11 cellular contexts compared by ENCODE assay signal in genomic region chr4:133969202-133969873, GRCh38.
DNase-seq lines count a peak whose midpoint lies in the region; ATAC-seq, FAIRE-seq and TF ChIP-seq lines count a peak whose summit lies in the region.
"Had no signal": no experiment of that assay in that cellular context is flagged by ENCODE, and none has a peak within 500 bp of the region (broad histone marks: within the 10 kb centered on the region; RNA-seq: fewer than 3 reads in every experiment).

No MANE protein-coding gene starts in this region.

- H2AFZ ChIP-seq in Karpas-422 (ENCODE audit: low read length): no peak overlapping the region

- DNase-seq in DMS53 (lab: John Stamatoyannopoulos, UW) (peak; percentile 1), DMS53 treated with DMSO at 0.1 percent for 48 hours (lab: John Stamatoyannopoulos, UW; ENCODE audit: unreplicated experiment) (no peak), NCI-H345 treated with DMSO at 0.1 percent for 48 hours (lab: John Stamatoyannopoulos, UW; ENCODE audit: unreplicated experiment) (peak; percentile 12), bronchial epithelial cell (ENCODE audit: low read depth) (peak; percentile 2), pons (ENCODE audit: low spot score) (peak; percentile 34), Karpas-422 (no peak)
- DNase-seq in stimulated activated CD4-positive, alpha-beta T cell treated with anti-CD3 and anti-CD28 coated beads, Interleukin-15, amount 100 ng/mL, for 24 hours: no peak
- DNase-seq: 8988T; activated CD4-positive, CD25-positive, alpha-beta regulatory T cell; transverse colon had no signal

- TF ChIP-seq CTCF in bronchial epithelial cell (IDR thresholded peaks at IDR 0.05; ENCODE audit: insufficient read depth, low read length, severe bottlenecking): no peak

- no peak for FAIRE-seq in bronchial epithelial cell (lab: Jason Lieb, UNC)

- no peak overlapping the region for H3K4me2 ChIP-seq in Karpas-422 (ENCODE audit: low read depth, low read length, poor library complexity, severe bottlenecking)

- no peak for ATAC-seq in HG03354 (IDR thresholded peaks at IDR 0.05; ENCODE audit: poor library complexity, severe bottlenecking, unreplicated experiment)

- H3K9me2 ChIP-seq in Karpas-422 (replicated peaks; ENCODE audit: insufficient read depth, low read length): no peaks in the 10 kb centered on the region

- H3K9me3 ChIP-seq in Karpas-422 (ENCODE audit: low read length): no peaks in the 10 kb centered on the region
- H3K9me3 ChIP-seq: transverse colon had no signal

- no peaks in the 10 kb centered on the region for H3K79me2 ChIP-seq in Karpas-422 (ENCODE audit: low read length)

- no peak overlapping the region for H3K27ac ChIP-seq in Karpas-422 (ENCODE audit: low read length)
- H3K27ac ChIP-seq: transverse colon had no signal

- H4K20me1 ChIP-seq in Karpas-422 (ENCODE audit: insufficient read depth, low read depth, low read length): no peaks in the 10 kb centered on the region

- H3K4me1 ChIP-seq in Karpas-422 (ENCODE audit: low read length): no peaks in the 10 kb centered on the region
- H3K4me1 ChIP-seq: transverse colon had no signal

- H3K9ac ChIP-seq in Karpas-422 (ENCODE audit: low read length): no peak overlapping the region

- H3K36me3 ChIP-seq in bronchial epithelial cell (ENCODE audit: control insufficient read depth, insufficient read depth, low read length) (no peaks in the 10 kb centered on the region), Karpas-422 (ENCODE audit: insufficient read depth, low read length) (no peaks in the 10 kb centered on the region)
- H3K36me3 ChIP-seq: transverse colon had no signal

- H3K27me3 ChIP-seq in bronchial epithelial cell (ENCODE audit: control insufficient read depth, insufficient read depth, low read length) (no peaks in the 10 kb centered on the region), Karpas-422 (ENCODE audit: low read length) (no peaks in the 10 kb centered on the region)
- H3K27me3 ChIP-seq: transverse colon had no signal

- H3K4me3 ChIP-seq in bronchial epithelial cell (ENCODE audit: low read depth, low read length) (no peak overlapping the region), Karpas-422 (ENCODE audit: low read length) (no peak overlapping the region)
- H3K4me3 ChIP-seq: transverse colon had no signal

Comparison
In these comparisons a context has a peak if more than half of its experiments do, and no peak if none do; other contexts are left out.
1. DNase-seq: peak in DMS53 (single experiment), NCI-H345 treated with DMSO at 0.1 percent for 48 hours (single experiment), bronchial epithelial cell (single experiment) and pons (single experiment); none in DMS53 treated with DMSO at 0.1 percent for 48 hours (single experiment), stimulated activated CD4-positive, alpha-beta T cell treated with anti-CD3 and anti-CD28 coated beads, Interleukin-15, amount 100 ng/mL, for 24 hours (single experiment) and Karpas-422 (single experiment).